8 cellular contexts compared by ENCODE assay signal in genomic region chr11:86978756-86979608, GRCh38. TPM values are rescaled to one million over a fixed set of nuclear protein-coding genes. Genes with fewer than 3 reads are reported as not detected.
DNase-seq lines count a peak whose midpoint lies in the region; ATAC-seq and TF ChIP-seq lines count a peak whose summit lies in the region.

No MANE protein-coding gene starts in this region.

- no peak for DNase-seq in AG04449 (ENCODE audit: low read depth, low spot score)
- DNase-seq in SW480 (ENCODE audit: low spot score) = peak; percentile 53
- no peak for DNase-seq in glutamatergic neuron
- no peak for DNase-seq in testis
- no peak for DNase-seq in activated CD4-positive, alpha-beta T cell treated with anti-CD3 and anti-CD28 coated beads, Interleukin-2, amount 50 U/mL, for 1 hour
- no peak for DNase-seq in suprapubic skin (ENCODE audit: low spot score in 2 of 2)

- no peak overlapping the region for H3K27ac Mint-ChIP-seq in glutamatergic neuron (ENCODE audit: unreplicated experiment)

- H3K4me1 Mint-ChIP-seq in glutamatergic neuron (ENCODE audit: low read depth, unreplicated experiment) = no peaks in the 10 kb centered on the region

- H3K27me3 ChIP-seq in testis = no peaks in the 10 kb centered on the region
- H3K27me3 ChIP-seq in suprapubic skin = no peaks in the 10 kb centered on the region

- POLR2A ChIA-PET in AG04449 (lab: Yijun Ruan, JAX) = no interaction called here

- H3K9me3 Mint-ChIP-seq in glutamatergic neuron (ENCODE audit: unreplicated experiment) = no peaks in the 10 kb centered on the region

- no peak for TF ChIP-seq POLR2A in testis (IDR thresholded peaks at IDR 0.05)
- TF ChIP-seq POLR2A in suprapubic skin (IDR thresholded peaks at IDR 0.05) = no peak

- CTCF ChIA-PET in AG04449 (lab: Yijun Ruan, JAX) = interaction anchor here (1.1 to 2.7 kb wide), 3 partner anchors 40 to 311 kb away, joined by 4 to 10 read pairs (median 6); no protein-coding TSS in a partner anchor

- WGBS in testis, 2 donors = 45 to 50% methylated on average over 3 of the region's 3 CpGs
- 57% methylated on average over 3 of the region's 3 CpGs for WGBS in suprapubic skin

- intact Hi-C loops in testis (cut with DNase I; ENCODE audit: low total_unique reads) = no loop called here

- no peak overlapping the region for H3K4me3 ChIP-seq in AG04449 (ENCODE audit: low read depth, low read length)
- no peak overlapping the region for H3K4me3 ChIP-seq in testis
- H3K4me3 ChIP-seq in suprapubic skin = no peak overlapping the region

- peak; percentile 40 for TF ChIP-seq CTCF in AG04449 (IDR thresholded peaks at IDR 0.05; ENCODE audit: insufficient read depth, low read length, missing control alignments)
- peak; percentile 42 for TF ChIP-seq CTCF in GM12874 (IDR thresholded peaks at IDR 0.05; ENCODE audit: insufficient read depth, low read depth, low read length)
- TF ChIP-seq CTCF in glutamatergic neuron (IDR thresholded peaks at IDR 0.05; ENCODE audit: partially characterized antibody, unreplicated experiment) = peak; percentile 39
- TF ChIP-seq CTCF in testis (IDR thresholded peaks at IDR 0.05) = peak in 2 of 3 experiments; percentile 26 to 59
- TF ChIP-seq CTCF in suprapubic skin (IDR thresholded peaks at IDR 0.05) = peak in 1 of 2 donors; percentile 35

- no peaks in the 10 kb centered on the region for H3K36me3 ChIP-seq in testis (ENCODE audit: low read depth, missing control alignments)
- H3K36me3 ChIP-seq in suprapubic skin = no peaks in the 10 kb centered on the region

- H3K27ac ChIP-seq in testis (no peak overlapping the region), suprapubic skin (no peak overlapping the region)

- no peaks in the 10 kb centered on the region for H3K27me3 Mint-ChIP-seq in glutamatergic neuron (ENCODE audit: unreplicated experiment)

- ATAC-seq in HG03439 (IDR thresholded peaks at IDR 0.05; ENCODE audit: unreplicated experiment) = peak; percentile 71

- no peak overlapping the region for H3K4me3 Mint-ChIP-seq in glutamatergic neuron (ENCODE audit: unreplicated experiment)

- H3K4me1 ChIP-seq in testis = peaks cover 19% of the 10 kb centered on the region
- no peaks in the 10 kb centered on the region for H3K4me1 ChIP-seq in suprapubic skin

- H3K9me3 ChIP-seq in testis (no peaks in the 10 kb centered on the region), suprapubic skin (no peaks in the 10 kb centered on the region)

- TF ChIP-seq EP300 in suprapubic skin (IDR thresholded peaks at IDR 0.05) = no peak

- peaks cover 8% of the 10 kb centered on the region for H3K36me3 Mint-ChIP-seq in glutamatergic neuron (ENCODE audit: unreplicated experiment)

RNA-seq across cellular contexts. Expression of gene FZD4, which starts 23.8 kb away (rescaled TPM):
- total RNA-seq in glutamatergic neuron (ENCODE audit: unreplicated experiment) (2.0 TPM), testis (10 to 100 TPM; 31.2 to 31.9 TPM), suprapubic skin (10 to 100 TPM in 3 of 4 donors, 1 to 10 TPM in 1; 9.1 to 25.2 (median 15.5) TPM)
- polyA plus RNA-seq in testis (ENCODE audit: insufficient read depth, low read depth, low replicate concordance) = 14.8 TPM

RNA-seq across cellular contexts. Expression of gene TMEM135, which starts 58.8 kb away (rescaled TPM):
- total RNA-seq in glutamatergic neuron (ENCODE audit: unreplicated experiment) (38.1 TPM), testis (10 to 100 TPM; 42.1 to 59.0 TPM), suprapubic skin (10 to 100 TPM in 2 of 4 donors, 1 to 10 TPM in 2; 5.8 to 22.3 (median 11.0) TPM)
- 21.3 TPM for polyA plus RNA-seq in testis (ENCODE audit: insufficient read depth, low read depth, low replicate concordance)
